22 cellular contexts compared by ENCODE assay signal in the genomic region with DNA sequence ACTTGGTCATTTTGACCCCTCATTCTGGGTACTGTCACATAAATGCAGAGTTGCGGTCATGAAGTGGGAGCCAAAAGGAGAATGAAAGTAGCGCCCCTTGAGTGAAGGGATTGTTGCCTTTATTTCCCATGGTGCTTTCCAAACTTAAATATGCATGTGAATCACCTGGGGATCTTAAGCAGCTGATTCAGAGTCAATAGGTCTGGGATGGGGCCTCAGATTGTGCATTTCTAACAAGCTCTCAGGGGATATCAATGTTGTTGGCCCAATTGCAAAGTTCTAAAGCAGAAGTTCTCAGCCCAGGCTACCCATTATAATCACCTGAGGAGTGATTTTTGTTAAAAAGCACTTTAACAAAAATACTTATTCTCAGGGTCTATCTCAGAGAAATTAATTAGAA.
"Had no signal": no experiment of that assay in that cellular context is flagged by ENCODE, and none has a peak within 500 bp of the region (broad histone marks: within the 10 kb centered on the region; RNA-seq: fewer than 3 reads in every experiment).

No MANE protein-coding gene starts in this region.

- H3K4me1 ChIP-seq: SJSA1 had no signal

- H3K9me3 ChIP-seq: SJSA1 had no signal

- H3K27ac ChIP-seq: HL-60, SJSA1, SK-N-MC had no signal

- FAIRE-seq: HTR-8/SVneo, RCC 7860 had no signal

- H3K27me3 ChIP-seq: SJSA1 had no signal

- H3K36me3 ChIP-seq: SJSA1 had no signal

- DNase-seq: KBM-7, MV-4-11, NCI-H1048, NCI-H1105, NCI-H1417, NCI-H146, NCI-H1694 treated with DMSO at 0.1 percent for 48 hours, NCI-H1930, NCI-H2081, NCI-H2107, NCI-H2227 treated with DMSO at 0.1 percent for 48 hours, NCI-H524, NCI-H526 treated with DMSO at 0.1 percent for 48 hours, NCI-H748 treated with DMSO at 0.1 percent for 48 hours, Right ventricle myocardium superior, RPMI8226, SIG-M5 had no signal

- H3K4me3 ChIP-seq: SJSA1, SK-N-MC had no signal
